10 cellular contexts compared by ENCODE assay signal in genomic region chr5:113546711-113547159, GRCh38. TPM values are rescaled to one million over a fixed set of nuclear protein-coding genes. Genes with fewer than 3 reads are reported as not detected.
DNase-seq lines count a peak whose midpoint lies in the region; ATAC-seq, FAIRE-seq and TF ChIP-seq lines count a peak whose summit lies in the region.
"Had no signal": no experiment of that assay in that cellular context is flagged by ENCODE, and none has a peak within 500 bp of the region (broad histone marks: within the 10 kb centered on the region; RNA-seq: fewer than 3 reads in every experiment).

No MANE protein-coding gene starts in this region.

- TF ChIP-seq CTCF in BJ (IDR thresholded peaks at IDR 0.05; ENCODE audit: insufficient read depth, low read depth, low read length): no peak
- no peak for TF ChIP-seq CTCF in astrocyte of the spinal cord (IDR thresholded peaks at IDR 0.05; ENCODE audit: low read depth, low read length)
- TF ChIP-seq CTCF in keratinocyte (optimal IDR thresholded peaks at IDR 0.05 in 1 of 3, IDR thresholded peaks at IDR 0.05 in 1 of 3, conservative IDR thresholded peaks at IDR 0.05 in 1 of 3; ENCODE audit: extremely low read depth in 1 of 3, insufficient read depth in 2 of 3, low read length in 3 of 3): no peak
- TF ChIP-seq CTCF in endothelial cell (IDR thresholded peaks at IDR 0.05; ENCODE audit: unreplicated experiment): no peak

- no peak overlapping the region for H3K4me3 Mint-ChIP-seq in endothelial cell (ENCODE audit: unreplicated experiment)

- H3K4me2 ChIP-seq in keratinocyte (ENCODE audit: control insufficient read depth, extremely low read depth, insufficient read depth, low read depth, low read length): peak overlapping the region; percentile 61

- H3K27me3 ChIP-seq in BJ (ENCODE audit: control insufficient read depth, insufficient read depth, low read length) (no peaks in the 10 kb centered on the region), keratinocyte (ENCODE audit: control insufficient read depth, extremely low read depth, insufficient read depth, low read length) (no peaks in the 10 kb centered on the region)
- H3K27me3 ChIP-seq: right lobe of liver had no signal

- DNase-seq in BJ (ENCODE audit: low read depth) (peak; percentile 40), astrocyte of the spinal cord (ENCODE audit: low read depth, low spot score) (peak; percentile 78), keratinocyte (ENCODE audit: low read depth, low spot score) (no peak), NCI-H526 treated with DMSO at 0.1 percent for 48 hours (lab: John Stamatoyannopoulos, UW) (no peak), endothelial cell (ENCODE audit: low spot score) (no peak), GM12892 (ENCODE audit: insufficient read length) (no peak), left lobe of liver (ENCODE audit: low spot score) (no peak)
- DNase-seq: right lobe of liver had no signal

- peak overlapping the region; percentile 46 for H2AFZ ChIP-seq in keratinocyte (ENCODE audit: control insufficient read depth, low read length)

- H3K27me3 Mint-ChIP-seq in endothelial cell (ENCODE audit: unreplicated experiment): no peaks in the 10 kb centered on the region

- peak; percentile 30 for ATAC-seq in HG02981 (IDR thresholded peaks at IDR 0.05; ENCODE audit: unreplicated experiment)
- ATAC-seq in left lobe of liver: no peak

- H4K20me1 ChIP-seq in keratinocyte (ENCODE audit: control insufficient read depth, extremely low read depth, insufficient read depth, low read length): no peaks in the 10 kb centered on the region

- POLR2A ChIA-PET in BJ (lab: Charles Lee): interaction anchor here (0.7 kb wide), 1 partner anchor 570 kb away, joined by 3 read pairs; no protein-coding TSS in a partner anchor

- no peaks in the 10 kb centered on the region for H3K9me1 ChIP-seq in keratinocyte (ENCODE audit: control insufficient read depth, extremely low read depth, insufficient read depth, low read length)

- H3K4me1 ChIP-seq in keratinocyte (ENCODE audit: control insufficient read depth, extremely low read depth, insufficient read depth, low read length): peaks cover 26% of the 10 kb centered on the region
- H3K4me1 ChIP-seq: right lobe of liver had no signal

- FAIRE-seq in keratinocyte (lab: Jason Lieb, UNC) (peak; percentile 89), GM12892 (lab: Jason Lieb, UNC) (no peak)

- in situ Hi-C loops in astrocyte of the spinal cord (cut with HindIII; ENCODE audit: low sequenced_read_pairs): no loop called here

- H3K36me3 Mint-ChIP-seq in endothelial cell (ENCODE audit: low read depth, unreplicated experiment): peaks cover 6% of the 10 kb centered on the region

- dilution Hi-C loops in keratinocyte (cut with MboI; ENCODE audit: extremely low pct_ligation_motif_present, low sequenced_read_pairs): no loop called here

- H3K9me3 Mint-ChIP-seq in endothelial cell (ENCODE audit: unreplicated experiment): no peaks in the 10 kb centered on the region

- no peaks in the 10 kb centered on the region for H3K9me3 ChIP-seq in keratinocyte (ENCODE audit: control insufficient read depth, low read depth, low read length)
- H3K9me3 ChIP-seq: right lobe of liver had no signal

- no peaks in the 10 kb centered on the region for H3K4me1 Mint-ChIP-seq in endothelial cell (ENCODE audit: unreplicated experiment)

- no peak overlapping the region for H3K27ac Mint-ChIP-seq in endothelial cell (ENCODE audit: unreplicated experiment)

- no peak overlapping the region for H3K9ac ChIP-seq in keratinocyte (ENCODE audit: control insufficient read depth, extremely low read depth, insufficient read depth, low read length)

- no peak for TF ChIP-seq POLR2A in GM12892 (IDR thresholded peaks at IDR 0.05; ENCODE audit: low read depth, low read length)

- H3K4me3 ChIP-seq in BJ (ENCODE audit: low read depth, low read length) (no peak overlapping the region), astrocyte of the spinal cord (ENCODE audit: low read depth, low read length) (no peak overlapping the region), keratinocyte (ENCODE audit: control insufficient read depth in 2 of 3, extremely low read depth in 1 of 3, insufficient read depth in 2 of 3, low read depth in 1 of 3, low read length in 3 of 3) (no peak overlapping the region)
- H3K4me3 ChIP-seq: lung, right lobe of liver had no signal

- peaks cover 3% of the 10 kb centered on the region for H3K79me2 ChIP-seq in keratinocyte (ENCODE audit: control insufficient read depth, insufficient read depth, low read length)

- H3K27ac ChIP-seq in keratinocyte (ENCODE audit: control insufficient read depth, insufficient read depth, low read length): peak overlapping the region; percentile 49
- H3K27ac ChIP-seq: right lobe of liver had no signal

- H3K36me3 ChIP-seq in BJ (ENCODE audit: control insufficient read depth, insufficient read depth, low read length) (no peaks in the 10 kb centered on the region), keratinocyte (ENCODE audit: control insufficient read depth in 2 of 2, extremely low read depth in 1 of 2, insufficient read depth in 2 of 2, low read length in 2 of 2) (peaks cover 4 to 9% of the 10 kb centered on the region in 2 experiments)

- CTCF ChIA-PET in BJ (lab: Yijun Ruan, JAX): interaction anchor here (1.4 kb wide), 1 partner anchor 551 kb away, joined by 4 read pairs; no protein-coding TSS in a partner anchor

RNA-seq across cellular contexts. Expression of gene YTHDC2, which starts 33.2 kb away (rescaled TPM):
- polyA plus RNA-seq in BJ (2011; rRNA removed) (2.5 and 6.9 TPM in 2 replicates), keratinocyte (7.0 to 15.2 TPM (median 9.1 TPM) in 3 replicates)
- 7.3 and 8.7 TPM in 2 replicates for polyA minus RNA-seq in BJ (2011; rRNA and poly(A)+ RNA removed)
- polyA plus RNA-seq in keratinocyte (2011; ENCODE audit: low read depth): 14.0 TPM
- polyA plus RNA-seq in keratinocyte (2011; cell fraction: cytosol; rRNA removed): 4.3 and 7.5 TPM in 2 replicates
- 17.3 and 23.6 TPM in 2 replicates for polyA plus RNA-seq in keratinocyte (2011; cell fraction: nucleus; rRNA removed)
- 8.8 and 13.5 TPM in 2 replicates for polyA plus RNA-seq in keratinocyte (2012; ENCODE audit: low replicate concordance)
- 9.2 to 29.4 TPM (median 15.2 TPM) in 3 replicates for polyA minus RNA-seq in keratinocyte
- polyA minus RNA-seq in keratinocyte (2011; cell fraction: cytosol; rRNA and poly(A)+ RNA removed): 13.0 TPM
- polyA minus RNA-seq in keratinocyte (2011; cell fraction: nucleus; rRNA and poly(A)+ RNA removed): 31.5 and 46.9 TPM in 2 replicates
- total RNA-seq in endothelial cell (ENCODE audit: unreplicated experiment) (28.6 TPM), left lobe of liver (12.5 TPM)
- polyA plus RNA-seq in GM12892 (2012; ENCODE audit: missing spikeins): 13.8 TPM

RNA-seq across cellular contexts. Expression of gene MCC, which starts 58.5 kb away (rescaled TPM):
- polyA plus RNA-seq in BJ (2011; rRNA removed) (2.3 TPM in 2 replicates), keratinocyte (20.0 to 27.4 TPM (median 24.6 TPM) in 3 replicates)
- 4.3 and 5.9 TPM in 2 replicates for polyA minus RNA-seq in BJ (2011; rRNA and poly(A)+ RNA removed)
- 18.6 TPM for polyA plus RNA-seq in keratinocyte (2011; ENCODE audit: low read depth)
- polyA plus RNA-seq in keratinocyte (2011; cell fraction: cytosol; rRNA removed): 18.8 and 24.8 TPM in 2 replicates
- polyA plus RNA-seq in keratinocyte (2011; cell fraction: nucleus; rRNA removed): 41.3 and 42.8 TPM in 2 replicates
- polyA plus RNA-seq in keratinocyte (2012; ENCODE audit: low replicate concordance): 14.5 and 29.3 TPM in 2 replicates
- 56.5 to 83.0 TPM (median 72.0 TPM) in 3 replicates for polyA minus RNA-seq in keratinocyte
- polyA minus RNA-seq in keratinocyte (2011; cell fraction: cytosol; rRNA and poly(A)+ RNA removed): 35.9 TPM
- 47.5 and 97.1 TPM in 2 replicates for polyA minus RNA-seq in keratinocyte (2011; cell fraction: nucleus; rRNA and poly(A)+ RNA removed)
- total RNA-seq in endothelial cell (ENCODE audit: unreplicated experiment) (22.7 TPM), left lobe of liver (36.3 TPM)
- polyA plus RNA-seq in GM12892 (2012; ENCODE audit: missing spikeins): 0.30 TPM

Comparison
In these comparisons a context has a peak if more than half of its experiments do, and no peak if none do; other contexts are left out.
1. DNase-seq: peak in BJ (single experiment) and astrocyte of the spinal cord (single experiment); none in keratinocyte (single experiment), NCI-H526 treated with DMSO at 0.1 percent for 48 hours (single experiment), endothelial cell (single experiment), GM12892 (single experiment) and left lobe of liver (single experiment).